Comparison of ENCODE assay signal across 8 cellular contexts in the genomic region with DNA sequence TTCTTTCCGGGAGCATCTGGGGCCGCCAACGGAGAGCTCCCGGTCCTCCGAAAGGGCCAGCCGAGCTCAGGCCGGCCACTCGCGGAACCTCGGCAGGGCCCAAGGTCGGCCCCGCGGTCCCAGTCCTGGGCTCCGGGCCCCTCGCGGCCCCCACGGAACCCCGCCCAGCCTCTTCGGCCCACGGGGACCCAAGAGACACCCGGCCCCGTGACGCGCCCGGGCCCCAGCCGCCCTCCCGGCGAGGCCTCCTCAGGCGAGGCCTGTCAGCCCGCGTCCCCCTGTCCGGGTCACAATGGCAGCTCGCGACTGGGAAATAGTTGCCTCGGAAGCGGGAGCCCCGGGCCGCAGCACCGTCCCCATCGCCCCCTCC. TPM values are rescaled to one million over a fixed set of nuclear protein-coding genes. Genes with fewer than 3 reads are reported as not detected.
A peak's percentile ranks its signal among the peaks of the same experiment; 100 is the strongest.
DNase-seq lines count a peak whose midpoint lies in the region; ATAC-seq and TF ChIP-seq lines count a peak whose summit lies in the region.
"Not testable (repeated sequence)": the region's sequence is repeated elsewhere in the genome, so short reads cannot be mapped to it uniquely, and the experiment has no call there.

No MANE protein-coding gene starts in this region.

- TF ChIP-seq CTCF in PC-3 (conservative IDR thresholded peaks at IDR 0.05; ENCODE audit: low read depth, low read length); fibroblast of lung (conservative IDR thresholded peaks at IDR 0.05 in 1 of 2, IDR thresholded peaks at IDR 0.05 in 1 of 2; ENCODE audit: low read depth in 1 of 2, low read length in 2 of 2): not testable (repeated sequence)

- H3K36me3 Mint-ChIP-seq in CD4-positive, CD25-positive, alpha-beta regulatory T cell; activated naive CD8-positive, alpha-beta T cell; stimulated activated naive B cell treated with anti-CD40 and anti-IgM and Interleukin-4, amounts not matched to agents 10 μg/mL and 1 μg/mL and 100 μg/mL, for 72 hours: not testable (repeated sequence)

- H3K4me3 Mint-ChIP-seq in CD4-positive, CD25-positive, alpha-beta regulatory T cell, result peak overlapping the region; percentile 89 to 96 (median 93)
- peak overlapping the region; percentile 88 for H3K4me3 Mint-ChIP-seq in activated naive CD8-positive, alpha-beta T cell
- H3K4me3 Mint-ChIP-seq in stimulated activated naive B cell treated with anti-CD40 and anti-IgM and Interleukin-4, amounts not matched to agents 10 μg/mL and 1 μg/mL and 100 μg/mL, for 72 hours, result peak overlapping the region; percentile 86 to 88

- H3K4me2 ChIP-seq in PC-3 (ENCODE audit: low read length), result peak overlapping the region; percentile 83
- H3K4me2 ChIP-seq in fibroblast of lung (ENCODE audit: extremely low read depth, insufficient read depth, low read length), result peak overlapping the region; percentile 93

- H3K79me2 ChIP-seq in PC-3 (ENCODE audit: low read length), result peaks cover 26% of the 10 kb centered on the region
- not testable (repeated sequence) for H3K79me2 ChIP-seq in fibroblast of lung (ENCODE audit: control insufficient read depth, insufficient read depth, low read length)

- H3F3A ChIP-seq in PC-3 (ENCODE audit: low read length, unreplicated experiment), result not testable (repeated sequence)

- not testable (repeated sequence) for H3K27me3 ChIP-seq in CD4-positive, CD25-positive, alpha-beta regulatory T cell (ENCODE audit: control insufficient read depth, insufficient read depth, low read length); PC-3 (ENCODE audit: low read length); fibroblast of lung (ENCODE audit: control insufficient read depth, insufficient read depth, low read length); mononuclear cell (ENCODE audit: insufficient read depth, low read length)

- not testable (repeated sequence) for H4K20me1 ChIP-seq in PC-3 (ENCODE audit: low read length); fibroblast of lung (ENCODE audit: control insufficient read depth, extremely low read depth, insufficient read depth, low read length)

- not testable (repeated sequence) for H3K9me3 Mint-ChIP-seq in CD4-positive, CD25-positive, alpha-beta regulatory T cell; activated naive CD8-positive, alpha-beta T cell (ENCODE audit: low read depth); stimulated activated naive B cell treated with anti-CD40 and anti-IgM and Interleukin-4, amounts not matched to agents 10 μg/mL and 1 μg/mL and 100 μg/mL, for 72 hours

- not testable (repeated sequence) for H3K36me3 ChIP-seq in CD4-positive, CD25-positive, alpha-beta regulatory T cell (ENCODE audit: control insufficient read depth, insufficient read depth, low read length); PC-3 (ENCODE audit: low read depth, low read length); fibroblast of lung (ENCODE audit: control insufficient read depth, insufficient read depth, low read length)

- peak overlapping the region in 2 of 3 donors; percentile 84 to 94 for H3K27ac Mint-ChIP-seq in CD4-positive, CD25-positive, alpha-beta regulatory T cell
- H3K27ac Mint-ChIP-seq in activated naive CD8-positive, alpha-beta T cell, result not testable (repeated sequence)
- H3K27ac Mint-ChIP-seq in stimulated activated naive B cell treated with anti-CD40 and anti-IgM and Interleukin-4, amounts not matched to agents 10 μg/mL and 1 μg/mL and 100 μg/mL, for 72 hours, result peak overlapping the region; percentile 93

- not testable (repeated sequence) for H3K9me2 ChIP-seq in PC-3 (replicated peaks; ENCODE audit: low read length)

- H3K27ac ChIP-seq in CD4-positive, CD25-positive, alpha-beta regulatory T cell (ENCODE audit: insufficient read depth, low read length, poor library complexity, severe bottlenecking), result peak overlapping the region; percentile 73
- H3K27ac ChIP-seq in PC-3 (ENCODE audit: low read length), result not testable (repeated sequence)
- H3K27ac ChIP-seq in fibroblast of lung (ENCODE audit: insufficient read depth, low read length), result peak overlapping the region; percentile 51

- H3K4me3 ChIP-seq in CD4-positive, CD25-positive, alpha-beta regulatory T cell (ENCODE audit: low read depth, low read length), result peak overlapping the region; percentile 68
- H3K4me3 ChIP-seq in PC-3 (ENCODE audit: low read length), result peak overlapping the region; percentile 78
- peak overlapping the region; percentile 62 to 71 (median 69) for H3K4me3 ChIP-seq in fibroblast of lung (replicated peaks in 1 of 4; ENCODE audit: control extremely low read depth in 1 of 4, insufficient read depth in 1 of 4, low read depth in 3 of 4, low read length in 4 of 4)
- H3K4me3 ChIP-seq in mononuclear cell (ENCODE audit: low read length), result peak overlapping the region; percentile 53

- not testable (repeated sequence) for H3K4me1 ChIP-seq in CD4-positive, CD25-positive, alpha-beta regulatory T cell (ENCODE audit: control insufficient read depth, insufficient read depth, low read length, poor library complexity, severe bottlenecking); PC-3 (ENCODE audit: insufficient read depth, low read length); fibroblast of lung (ENCODE audit: control insufficient read depth, extremely low read depth, insufficient read depth, low read length)
- H3K4me1 ChIP-seq in mononuclear cell (ENCODE audit: insufficient read depth, low read length), result peaks cover 12% of the 10 kb centered on the region

- H3K27me3 Mint-ChIP-seq in CD4-positive, CD25-positive, alpha-beta regulatory T cell; activated naive CD8-positive, alpha-beta T cell; stimulated activated naive B cell treated with anti-CD40 and anti-IgM and Interleukin-4, amounts not matched to agents 10 μg/mL and 1 μg/mL and 100 μg/mL, for 72 hours: not testable (repeated sequence)

- H3K9ac ChIP-seq in PC-3 (ENCODE audit: low read length), result peak overlapping the region; percentile 70
- peak overlapping the region; percentile 69 for H3K9ac ChIP-seq in fibroblast of lung (ENCODE audit: insufficient read depth, low read length)

- peak; percentile 23 to 29 for ATAC-seq in CD4-positive, CD25-positive, alpha-beta regulatory T cell (ENCODE audit: low read depth in 2 of 2)
- ATAC-seq in GM21390 (IDR thresholded peaks at IDR 0.05; ENCODE audit: unreplicated experiment) (peak; percentile 21), HG03064 (IDR thresholded peaks at IDR 0.05; ENCODE audit: low read depth, unreplicated experiment) (peak; percentile 18), PC-3 (peak; percentile 11; the same call in 1 of the 2 replicates)
- ATAC-seq in stimulated activated naive B cell treated with anti-CD40 and anti-IgM and Interleukin-4, amounts not matched to agents 10 μg/mL and 1 μg/mL and 100 μg/mL, for 72 hours (replicated peaks), result peak; percentile 60 to 61

- POLR2A ChIA-PET in PC-3 (lab: Charles Lee; ENCODE audit: unreplicated experiment), result not testable (repeated sequence)

- intact Hi-C loops in PC-3 (cut with micrococcal nuclease), result not testable (repeated sequence)

- DNase-seq in CD4-positive, CD25-positive, alpha-beta regulatory T cell; PC-3; fibroblast of lung (ENCODE audit: low read depth in 2 of 2); stimulated activated naive B cell treated with anti-CD40 and anti-IgM and Interleukin-4, amounts not matched to agents 10 μg/mL and 1 μg/mL and 100 μg/mL, for 72 hours: not testable (repeated sequence)

- H3K4me1 Mint-ChIP-seq in CD4-positive, CD25-positive, alpha-beta regulatory T cell, result peaks cover 0 to 21% (median 6%) of the 10 kb centered on the region in 4 donors
- H3K4me1 Mint-ChIP-seq in activated naive CD8-positive, alpha-beta T cell (ENCODE audit: low read depth), result peaks cover 11% of the 10 kb centered on the region
- not testable (repeated sequence) for H3K4me1 Mint-ChIP-seq in stimulated activated naive B cell treated with anti-CD40 and anti-IgM and Interleukin-4, amounts not matched to agents 10 μg/mL and 1 μg/mL and 100 μg/mL, for 72 hours

- BruUV-seq in PC-3 (replicated peaks; lab: Mats Ljungman, UMichigan), result not testable (repeated sequence)

- not testable (repeated sequence) for H3K9me3 ChIP-seq in CD4-positive, CD25-positive, alpha-beta regulatory T cell (ENCODE audit: control insufficient read depth in 2 of 2, low read length in 2 of 2); PC-3 (ENCODE audit: low read length); fibroblast of lung (ENCODE audit: control insufficient read depth, insufficient read depth, low read depth, low read length); mononuclear cell (ENCODE audit: low read depth, low read length)

- CTCF ChIA-PET in PC-3 (lab: Charles Lee), result not testable (repeated sequence)

- H2AFZ ChIP-seq in PC-3 (ENCODE audit: low read length), result peak overlapping the region; percentile 57
- not testable (repeated sequence) for H2AFZ ChIP-seq in fibroblast of lung (ENCODE audit: low read length)

RNA-seq across cellular contexts. Expression of gene PDPR, which starts 48.8 kb away (rescaled TPM):
- total RNA-seq in CD4-positive, CD25-positive, alpha-beta regulatory T cell, result 31.2 TPM
- 10 to 100 TPM in 1 of 4 donors, 1 to 10 TPM in 3; 5.2 to 10.9 (median 6.5) TPM for polyA plus RNA-seq in CD4-positive, CD25-positive, alpha-beta regulatory T cell
- total RNA-seq in PC-3 (2014; rRNA removed), result 9.4 and 18.9 TPM in 2 replicates
- 16.5 and 22.3 TPM in 2 replicates for total RNA-seq in fibroblast of lung
- 18.2 and 29.0 TPM in 2 replicates for polyA plus RNA-seq in fibroblast of lung
- polyA plus RNA-seq in fibroblast of lung (2012), result 9.0 and 17.3 TPM in 2 replicates
- polyA minus RNA-seq in fibroblast of lung (ENCODE audit: low replicate concordance), result 51.5 and 77.2 TPM in 2 replicates
- total RNA-seq in mononuclear cell, result 16.6 TPM
